In the genomic region with DNA sequence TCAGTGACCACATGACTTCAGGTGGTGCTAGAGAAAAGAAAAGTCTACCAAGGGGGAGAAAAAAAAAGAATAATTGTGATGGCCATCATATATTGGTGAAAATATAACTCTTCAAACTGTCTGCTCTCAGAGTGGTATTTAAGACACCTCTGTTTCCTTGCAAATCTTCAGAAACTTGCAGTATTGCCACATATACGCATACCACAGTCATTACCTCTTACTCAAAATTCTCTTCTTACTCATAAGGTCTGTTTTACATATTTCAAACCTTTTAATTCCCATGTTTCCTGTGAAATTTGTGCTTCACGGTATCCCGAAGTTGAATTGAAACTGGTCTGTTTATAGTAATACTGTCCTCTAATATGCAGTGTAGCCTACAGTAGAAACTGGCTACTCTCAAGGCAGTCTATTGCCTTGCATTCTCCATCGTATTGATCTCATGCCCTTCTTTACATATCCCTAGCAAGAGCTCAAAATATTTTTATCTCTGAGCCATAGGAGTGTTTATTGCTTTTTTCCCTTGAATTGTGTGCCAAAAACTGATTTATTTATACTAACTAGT, we compare ENCODE assay signal across 15 cellular contexts. TPM values are rescaled to one million over a fixed set of nuclear protein-coding genes. Genes with fewer than 3 reads are reported as not detected.
DNase-seq lines count a peak whose midpoint lies in the region; ATAC-seq and TF ChIP-seq lines count a peak whose summit lies in the region.
"Had no signal": no experiment of that assay in that cellular context is flagged by ENCODE, and none has a peak within 500 bp of the region (broad histone marks: within the 10 kb centered on the region; RNA-seq: fewer than 3 reads in every experiment).

No MANE protein-coding gene starts in this region.

- no peaks in the 10 kb centered on the region for H3F3A ChIP-seq in smooth muscle cell (ENCODE audit: low read depth)

- DNase-seq in AG20443 (ENCODE audit: low spot score) (peak; percentile 6), HS-5 (ENCODE audit: low read depth) (peak; percentile 36), amniotic epithelial cell (ENCODE audit: low read depth) (peak; percentile 2), smooth muscle cell (lab: John Stamatoyannopoulos, UW; ENCODE audit: unreplicated experiment) (no peak), NCI-H1092 (lab: John Stamatoyannopoulos, UW) (no peak), NCI-H1417 (lab: John Stamatoyannopoulos, UW) (no peak)
- DNase-seq in CD8-positive, alpha-beta memory T cell = no peak
- DNase-seq: BE2C; C1 segment of cervical spinal cord; Caco-2; CD4-positive, CD25-positive, alpha-beta regulatory T cell; H9 had no signal

- H3K9ac ChIP-seq in smooth muscle cell (ENCODE audit: low read depth) = no peak overlapping the region
- H3K9ac ChIP-seq: KMS-11 had no signal

- H3K27me3 Mint-ChIP-seq in activated T-helper 17 cell treated with anti-CD3 and anti-CD28 coated beads, Interleukin-2, amount 50 U/mL, for 72 hours = peaks cover 10% of the 10 kb centered on the region
- peaks cover 14 to 24% of the 10 kb centered on the region in 2 donors for H3K27me3 Mint-ChIP-seq in CD8-positive, alpha-beta memory T cell

- H3K79me2 ChIP-seq in smooth muscle cell (ENCODE audit: low read depth) = no peaks in the 10 kb centered on the region

- H3K27ac Mint-ChIP-seq in activated T-helper 17 cell treated with anti-CD3 and anti-CD28 coated beads, Interleukin-2, amount 50 U/mL, for 72 hours = no peak overlapping the region
- no peak overlapping the region for H3K27ac Mint-ChIP-seq in CD8-positive, alpha-beta memory T cell
- H3K27ac Mint-ChIP-seq: CD4-positive, CD25-positive, alpha-beta regulatory T cell; H9 had no signal

- no peaks in the 10 kb centered on the region for H3K36me3 Mint-ChIP-seq in activated T-helper 17 cell treated with anti-CD3 and anti-CD28 coated beads, Interleukin-2, amount 50 U/mL, for 72 hours (ENCODE audit: low read depth)
- H3K36me3 Mint-ChIP-seq in CD8-positive, alpha-beta memory T cell = peaks cover 0 to 2% (median 0%) of the 10 kb centered on the region in 3 donors
- H3K36me3 Mint-ChIP-seq: CD4-positive, CD25-positive, alpha-beta regulatory T cell had no signal

- H4K20me1 ChIP-seq in smooth muscle cell (ENCODE audit: low read depth) = no peaks in the 10 kb centered on the region

- no peak for ATAC-seq in activated T-helper 17 cell treated with anti-CD3 and anti-CD28 coated beads, Interleukin-2, amount 50 U/mL, for 72 hours (replicated peaks)

- H3K36me3 ChIP-seq in smooth muscle cell (ENCODE audit: low read depth) = no peaks in the 10 kb centered on the region
- no peaks in the 10 kb centered on the region for H3K36me3 ChIP-seq in CD8-positive, alpha-beta memory T cell (ENCODE audit: insufficient read depth, low read length)
- H3K36me3 ChIP-seq: BE2C had no signal

- no peaks in the 10 kb centered on the region for H3K9me3 ChIP-seq in smooth muscle cell (replicated peaks; ENCODE audit: low read depth)
- H3K9me3 ChIP-seq in CD8-positive, alpha-beta memory T cell (ENCODE audit: low read length) = no peaks in the 10 kb centered on the region
- H3K9me3 ChIP-seq: BE2C, Caco-2 had no signal

- peak overlapping the region; percentile 24 for H3K4me2 ChIP-seq in smooth muscle cell
- H3K4me2 ChIP-seq: KMS-11 had no signal

- no peak overlapping the region for H3K4me3 Mint-ChIP-seq in activated T-helper 17 cell treated with anti-CD3 and anti-CD28 coated beads, Interleukin-2, amount 50 U/mL, for 72 hours
- H3K4me3 Mint-ChIP-seq in CD8-positive, alpha-beta memory T cell = no peak overlapping the region
- H3K4me3 Mint-ChIP-seq: CD4-positive, CD25-positive, alpha-beta regulatory T cell; H9 had no signal

- CTCF ChIA-PET in CD8-positive, alpha-beta memory T cell (lab: Charles Lee) = no interaction called here

- POLR2A ChIA-PET in CD8-positive, alpha-beta memory T cell (lab: Charles Lee) = no interaction called here

- H3K27me3 ChIP-seq in smooth muscle cell (ENCODE audit: low read depth) = no peaks in the 10 kb centered on the region
- H3K27me3 ChIP-seq in CD8-positive, alpha-beta memory T cell (ENCODE audit: insufficient read depth, low read length, poor library complexity, severe bottlenecking) = no peaks in the 10 kb centered on the region
- H3K27me3 ChIP-seq: BE2C had no signal

- WGBS in smooth muscle cell (ENCODE audit: low lambda C conversion rate) = 83% methylated on average over 4 of the region's 4 CpGs

- no peak overlapping the region for H3K4me3 ChIP-seq in smooth muscle cell
- H3K4me3 ChIP-seq in CD8-positive, alpha-beta memory T cell (ENCODE audit: low read length) = no peak overlapping the region

- H3K27ac ChIP-seq in smooth muscle cell (ENCODE audit: low read depth) = no peak overlapping the region
- H3K27ac ChIP-seq in CD8-positive, alpha-beta memory T cell (ENCODE audit: low read depth, low read length) = no peak overlapping the region
- H3K27ac ChIP-seq: KMS-11 had no signal

- H3K4me1 ChIP-seq in smooth muscle cell (ENCODE audit: low read depth) = no peaks in the 10 kb centered on the region
- H3K4me1 ChIP-seq in CD8-positive, alpha-beta memory T cell (ENCODE audit: insufficient read depth, low read length) = no peaks in the 10 kb centered on the region
- H3K4me1 ChIP-seq: BE2C, Caco-2 had no signal

- H3K9me3 Mint-ChIP-seq in activated T-helper 17 cell treated with anti-CD3 and anti-CD28 coated beads, Interleukin-2, amount 50 U/mL, for 72 hours = no peaks in the 10 kb centered on the region
- H3K9me3 Mint-ChIP-seq in CD8-positive, alpha-beta memory T cell = no peaks in the 10 kb centered on the region
- H3K9me3 Mint-ChIP-seq: CD4-positive, CD25-positive, alpha-beta regulatory T cell had no signal

- no peak overlapping the region for H2AFZ ChIP-seq in smooth muscle cell (ENCODE audit: low read depth)

- H3K4me1 Mint-ChIP-seq in activated T-helper 17 cell treated with anti-CD3 and anti-CD28 coated beads, Interleukin-2, amount 50 U/mL, for 72 hours = no peaks in the 10 kb centered on the region
- H3K4me1 Mint-ChIP-seq in CD8-positive, alpha-beta memory T cell = no peaks in the 10 kb centered on the region
- H3K4me1 Mint-ChIP-seq: CD4-positive, CD25-positive, alpha-beta regulatory T cell had no signal

- TF ChIP-seq CTCF in smooth muscle cell (IDR thresholded peaks at IDR 0.05; ENCODE audit: borderline replicate concordance, insufficient read depth, poor library complexity, severe bottlenecking) = no peak

RNA-seq across cellular contexts. Expression of gene LHFPL1, which starts 34.7 kb away (rescaled TPM):
- 0.99 and 2.4 TPM in 2 replicates for total RNA-seq in smooth muscle cell
- polyA plus RNA-seq in smooth muscle cell = 0.30 and 0.58 TPM in 2 replicates
- under 1 TPM in 1 of 2 donors, not detected in 1; 0.45 TPM for total RNA-seq in activated T-helper 17 cell treated with anti-CD3 and anti-CD28 coated beads, Interleukin-2, amount 50 U/mL, for 72 hours
- under 1 TPM; 0.31 to 0.33 TPM for total RNA-seq in CD8-positive, alpha-beta memory T cell
- polyA plus RNA-seq in CD8-positive, alpha-beta memory T cell = 0.38 TPM
- total RNA-seq: Caco-2, HT-29 had no signal

Comparison
In these comparisons a context has a peak if more than half of its experiments do, and no peak if none do; other contexts are left out.
1. DNase-seq: peak in AG20443 (single experiment), HS-5 (single experiment) and amniotic epithelial cell (single experiment); none in smooth muscle cell (single experiment), NCI-H1092 (single experiment), NCI-H1417 (0 of 3) and CD8-positive, alpha-beta memory T cell (0 of 5).